In genomic region chr10:6492896-6493295, GRCh38 we compare ENCODE assay signal across 17 cellular contexts.
DNase-seq lines count a peak whose midpoint lies in the region; ATAC-seq, FAIRE-seq and TF ChIP-seq lines count a peak whose summit lies in the region.
"Had no signal": no experiment of that assay in that cellular context is flagged by ENCODE, and none has a peak within 500 bp of the region (broad histone marks: within the 10 kb centered on the region; RNA-seq: fewer than 3 reads in every experiment).

No MANE protein-coding gene starts in this region.

- H3K4me2 ChIP-seq in keratinocyte (ENCODE audit: control insufficient read depth, extremely low read depth, insufficient read depth, low read depth, low read length): peak overlapping the region; percentile 94

- peak overlapping the region; percentile 72 for H3K9ac ChIP-seq in keratinocyte (ENCODE audit: control insufficient read depth, extremely low read depth, insufficient read depth, low read length)

- H3K27me3 ChIP-seq in keratinocyte (ENCODE audit: control insufficient read depth, extremely low read depth, insufficient read depth, low read length): no peaks in the 10 kb centered on the region

- peaks cover 39% of the 10 kb centered on the region for H3K4me1 ChIP-seq in keratinocyte (ENCODE audit: control insufficient read depth, extremely low read depth, insufficient read depth, low read length)
- H3K4me1 ChIP-seq: HAP-1 had no signal

- intact Hi-C loops in activated CD4-positive, alpha-beta T cell treated with anti-CD3 and anti-CD28 coated beads for 36 hours (cut with DNase I, micrococcal nuclease): loop anchor here (1.0 to 5.0 kb wide), 5 partner anchors 14 to 291 kb away; partner anchors contain the start of genes PFKFB3 (in 1 of the 2) and PRKCQ (in 1 of the 2)
- intact Hi-C loops in activated CD8-positive, alpha-beta T cell treated with anti-CD3 and anti-CD28 coated beads for 36 hours (cut with micrococcal nuclease): loop anchor here (2.0 kb wide), 2 partner anchors 14 to 86 kb away; no protein-coding TSS in a partner anchor

- H2AFZ ChIP-seq in keratinocyte (ENCODE audit: control insufficient read depth, low read length): no peak overlapping the region

- no peak for DNase-seq in activated CD4-positive, alpha-beta T cell treated with anti-CD3 and anti-CD28 coated beads for 36 hours
- no peak for DNase-seq in activated CD4-positive, alpha-beta T cell treated with anti-CD3 and anti-CD28 coated beads, Interleukin-2, amount 50 U/mL, for 1 hour
- DNase-seq in activated naive CD8-positive, alpha-beta T cell treated with anti-CD3 and anti-CD28 coated beads for 36 hours: no peak
- no peak for DNase-seq in activated CD8-positive, alpha-beta T cell treated with anti-CD3 and anti-CD28 coated beads for 36 hours
- DNase-seq in keratinocyte (ENCODE audit: low read depth, low spot score): no peak
- DNase-seq in NCI-H1092 (lab: John Stamatoyannopoulos, UW): no peak
- DNase-seq in RCC 7860 (ENCODE audit: low spot score): no peak
- DNase-seq: C1 segment of cervical spinal cord, Calu3, KG1, MG63, NCI-H1105, NCI-H1694 treated with DMSO at 0.1 percent for 48 hours, NCI-H69 had no signal

- H3K4me3 Mint-ChIP-seq in activated CD4-positive, alpha-beta T cell treated with anti-CD3 and anti-CD28 coated beads for 36 hours: peak overlapping the region; percentile 11
- H3K4me3 Mint-ChIP-seq in activated naive CD8-positive, alpha-beta T cell: no peak overlapping the region
- H3K4me3 Mint-ChIP-seq in activated naive CD8-positive, alpha-beta T cell treated with anti-CD3 and anti-CD28 coated beads for 36 hours: no peak overlapping the region
- no peak overlapping the region for H3K4me3 Mint-ChIP-seq in activated CD8-positive, alpha-beta T cell treated with anti-CD3 and anti-CD28 coated beads for 36 hours

- H3K9me1 ChIP-seq in keratinocyte (ENCODE audit: control insufficient read depth, extremely low read depth, insufficient read depth, low read length): no peaks in the 10 kb centered on the region

- H3K27ac Mint-ChIP-seq in activated CD4-positive, alpha-beta T cell treated with anti-CD3 and anti-CD28 coated beads for 36 hours: peak overlapping the region; percentile 45
- H3K27ac Mint-ChIP-seq in activated naive CD8-positive, alpha-beta T cell: peak overlapping the region; percentile 98
- H3K27ac Mint-ChIP-seq in activated naive CD8-positive, alpha-beta T cell treated with anti-CD3 and anti-CD28 coated beads for 36 hours: no peak overlapping the region
- peak overlapping the region; percentile 96 for H3K27ac Mint-ChIP-seq in activated CD8-positive, alpha-beta T cell treated with anti-CD3 and anti-CD28 coated beads for 36 hours

- CTCF ChIA-PET in activated CD4-positive, alpha-beta T cell treated with anti-CD3 and anti-CD28 coated beads for 36 hours (lab: Charles Lee): interaction anchor here (0.7 to 1.6 kb wide), 6 partner anchors 14 to 215 kb away, joined by 3 to 4 read pairs (median 3); no protein-coding TSS in a partner anchor
- CTCF ChIA-PET in activated CD8-positive, alpha-beta T cell treated with anti-CD3 and anti-CD28 coated beads for 36 hours (lab: Charles Lee): interaction anchor here (0.8 to 4.2 kb wide), 11 partner anchors 8 to 186 kb away, joined by 3 to 27 read pairs (median 4); no protein-coding TSS in a partner anchor

- no peaks in the 10 kb centered on the region for H3K36me3 ChIP-seq in keratinocyte (ENCODE audit: control insufficient read depth in 2 of 2, extremely low read depth in 1 of 2, insufficient read depth in 2 of 2, low read length in 2 of 2)
- H3K36me3 ChIP-seq: HAP-1, MG63 had no signal

- no peaks in the 10 kb centered on the region for H3K9me3 Mint-ChIP-seq in activated CD4-positive, alpha-beta T cell treated with anti-CD3 and anti-CD28 coated beads for 36 hours (ENCODE audit: low read depth)
- no peaks in the 10 kb centered on the region for H3K9me3 Mint-ChIP-seq in activated naive CD8-positive, alpha-beta T cell (ENCODE audit: low read depth)
- H3K9me3 Mint-ChIP-seq in activated naive CD8-positive, alpha-beta T cell treated with anti-CD3 and anti-CD28 coated beads for 36 hours: no peaks in the 10 kb centered on the region
- H3K9me3 Mint-ChIP-seq in activated CD8-positive, alpha-beta T cell treated with anti-CD3 and anti-CD28 coated beads for 36 hours: no peaks in the 10 kb centered on the region

- POLR2A ChIA-PET in activated CD4-positive, alpha-beta T cell treated with anti-CD3 and anti-CD28 coated beads for 36 hours (lab: Charles Lee): interaction anchor here (0.5 to 1.1 kb wide), 3 partner anchors 37 to 864 kb away, joined by 3 to 4 read pairs (median 3); no protein-coding TSS in a partner anchor
- POLR2A ChIA-PET in activated CD8-positive, alpha-beta T cell treated with anti-CD3 and anti-CD28 coated beads for 36 hours (lab: Charles Lee): interaction anchor here (0.9 to 4.0 kb wide), 12 partner anchors 11 to 153 kb away, joined by 3 to 21 read pairs (median 6); partner anchors contain the start of gene PRKCQ

- no peak for TF ChIP-seq CTCF in activated CD8-positive, alpha-beta T cell treated with anti-CD3 and anti-CD28 coated beads for 36 hours (IDR thresholded peaks at IDR 0.05)
- TF ChIP-seq CTCF in keratinocyte (optimal IDR thresholded peaks at IDR 0.05 in 1 of 3, IDR thresholded peaks at IDR 0.05 in 1 of 3, conservative IDR thresholded peaks at IDR 0.05 in 1 of 3; ENCODE audit: extremely low read depth in 1 of 3, insufficient read depth in 2 of 3, low read length in 3 of 3): no peak

- H3K27ac ChIP-seq in keratinocyte (ENCODE audit: control insufficient read depth, insufficient read depth, low read length): peak overlapping the region; percentile 88

- peaks cover 29% of the 10 kb centered on the region for H3K4me1 Mint-ChIP-seq in activated CD4-positive, alpha-beta T cell treated with anti-CD3 and anti-CD28 coated beads for 36 hours
- peaks cover 29% of the 10 kb centered on the region for H3K4me1 Mint-ChIP-seq in activated naive CD8-positive, alpha-beta T cell (ENCODE audit: low read depth)
- H3K4me1 Mint-ChIP-seq in activated naive CD8-positive, alpha-beta T cell treated with anti-CD3 and anti-CD28 coated beads for 36 hours: peaks cover 24% of the 10 kb centered on the region
- H3K4me1 Mint-ChIP-seq in activated CD8-positive, alpha-beta T cell treated with anti-CD3 and anti-CD28 coated beads for 36 hours (ENCODE audit: low read depth): peaks cover 28% of the 10 kb centered on the region

- H4K20me1 ChIP-seq in keratinocyte (ENCODE audit: control insufficient read depth, extremely low read depth, insufficient read depth, low read length): no peaks in the 10 kb centered on the region

- H3K27me3 Mint-ChIP-seq in activated CD4-positive, alpha-beta T cell treated with anti-CD3 and anti-CD28 coated beads for 36 hours: no peaks in the 10 kb centered on the region
- no peaks in the 10 kb centered on the region for H3K27me3 Mint-ChIP-seq in activated naive CD8-positive, alpha-beta T cell
- no peaks in the 10 kb centered on the region for H3K27me3 Mint-ChIP-seq in activated naive CD8-positive, alpha-beta T cell treated with anti-CD3 and anti-CD28 coated beads for 36 hours
- no peaks in the 10 kb centered on the region for H3K27me3 Mint-ChIP-seq in activated CD8-positive, alpha-beta T cell treated with anti-CD3 and anti-CD28 coated beads for 36 hours

- H3K4me3 ChIP-seq in keratinocyte (ENCODE audit: control insufficient read depth in 2 of 3, extremely low read depth in 1 of 3, insufficient read depth in 2 of 3, low read depth in 1 of 3, low read length in 3 of 3): peak overlapping the region; percentile 23 to 73 (median 65)
- H3K4me3 ChIP-seq: HAP-1, MG63 had no signal

- H3K79me2 ChIP-seq in keratinocyte (ENCODE audit: control insufficient read depth, insufficient read depth, low read length): no peaks in the 10 kb centered on the region

- H3K9me3 ChIP-seq in keratinocyte (ENCODE audit: control insufficient read depth, low read depth, low read length): no peaks in the 10 kb centered on the region
- H3K9me3 ChIP-seq: HAP-1, MG63 had no signal

- ATAC-seq in activated CD4-positive, alpha-beta T cell treated with anti-CD3 and anti-CD28 coated beads for 36 hours: no peak
- no peak for ATAC-seq in activated CD8-positive, alpha-beta T cell treated with anti-CD3 and anti-CD28 coated beads for 36 hours

- dilution Hi-C loops in keratinocyte (cut with MboI; ENCODE audit: extremely low pct_ligation_motif_present, low sequenced_read_pairs): no loop called here

- FAIRE-seq in keratinocyte (lab: Jason Lieb, UNC) (no peak), RCC 7860 (lab: Jason Lieb, UNC) (no peak)
- FAIRE-seq: GM18507 had no signal

- H3K36me3 Mint-ChIP-seq in activated CD4-positive, alpha-beta T cell treated with anti-CD3 and anti-CD28 coated beads for 36 hours (ENCODE audit: low read depth): peaks cover 38% of the 10 kb centered on the region
- H3K36me3 Mint-ChIP-seq in activated naive CD8-positive, alpha-beta T cell: peaks cover 16% of the 10 kb centered on the region
- peaks cover 41% of the 10 kb centered on the region for H3K36me3 Mint-ChIP-seq in activated naive CD8-positive, alpha-beta T cell treated with anti-CD3 and anti-CD28 coated beads for 36 hours
- H3K36me3 Mint-ChIP-seq in activated CD8-positive, alpha-beta T cell treated with anti-CD3 and anti-CD28 coated beads for 36 hours (ENCODE audit: low read depth): peaks cover 50% of the 10 kb centered on the region
